ENCODE assay signal across 8 cellular contexts in genomic region chr1:88683848-88684481, GRCh38. TPM values are rescaled to one million over a fixed set of nuclear protein-coding genes. Genes with fewer than 3 reads are reported as not detected.
DNase-seq lines count a peak whose midpoint lies in the region; ATAC-seq and TF ChIP-seq lines count a peak whose summit lies in the region.

Gene PKN2, plus strand, starts transcription at chr1:88684273. Its CDS starts 308 bp downstream, at chr1:88684581.

- peak within 1 kb of the TSS; percentile 99 for H3K27ac Mint-ChIP-seq in type B pancreatic cell

- no peaks in the 10 kb centered on the region for H3K36me3 ChIP-seq in adrenal gland (replicated peaks in 1 of 2)

- ATAC-seq in HG02870 (IDR thresholded peaks at IDR 0.05; ENCODE audit: unreplicated experiment) = peak; percentile 86

- no peaks in the 10 kb centered on the region for H3K9me3 ChIP-seq in adrenal gland (replicated peaks in 1 of 3)

- peak within 1 kb of the TSS; percentile 76 to 97 (median 93) for H3K27ac ChIP-seq in adrenal gland

- H3K27me3 Mint-ChIP-seq in type B pancreatic cell = no peaks in the 10 kb centered on the region

- peak within 1 kb of the TSS; percentile 93 for H3K4me3 Mint-ChIP-seq in type B pancreatic cell

- 0 to 1% (median 1%) methylated on average over 33 to 58 of the region's 58 CpGs for WGBS in adrenal gland, 4 donors

- no peaks in the 10 kb centered on the region for H3K27me3 ChIP-seq in adrenal gland

- TF ChIP-seq CTCF in GM13976 (IDR thresholded peaks at IDR 0.05; ENCODE audit: borderline replicate concordance, control extremely low read depth, extremely low read depth, insufficient read depth, missing control alignments) (peak; percentile 24), adrenal gland (IDR thresholded peaks at IDR 0.05) (peak in 5 of 6 experiments; percentile 15 to 32 (median 24)), type B pancreatic cell (conservative IDR thresholded peaks at IDR 0.05) (peak; percentile 30)

- H3K4me1 Mint-ChIP-seq in type B pancreatic cell (ENCODE audit: unreplicated experiment) = no peaks in the 10 kb centered on the region

- intact Hi-C loops in adrenal gland (cut with DNase I) (no loop called here), cardiac septum (cut with DNase I) (loop anchor here (5.0 kb wide), 1 partner anchor 208 kb away; the partner anchor contains the start of gene GTF2B)

- no peaks in the 10 kb centered on the region for H3K36me3 Mint-ChIP-seq in type B pancreatic cell

- in situ Hi-C loops in GM13976 (cut with MboI; ENCODE audit: low sequenced_read_pairs, unreplicated experiment) = no loop called here

- no peaks in the 10 kb centered on the region for H3K9me3 Mint-ChIP-seq in type B pancreatic cell

- H3K4me3 ChIP-seq in adrenal gland = peak within 1 kb of the TSS; percentile 54 to 96 (median 74)

- DNase-seq in GM13976 (ENCODE audit: low spot score) (peak; percentile 96), NCI-H146 (lab: John Stamatoyannopoulos, UW) (peak; percentile 98), T-helper 1 cell (peak; percentile 94 to 99 (median 95)), adrenal gland (peak; percentile 97 to 98 (median 98)), cardiac septum (ENCODE audit: low spot score) (peak; percentile 99), pons (ENCODE audit: low spot score) (peak; percentile 97), type B pancreatic cell (ENCODE audit: extremely low spot score, unreplicated experiment) (peak; percentile 98)

- peak; percentile 88 to 97 for TF ChIP-seq POLR2A in adrenal gland (IDR thresholded peaks at IDR 0.05)

- H3K4me1 ChIP-seq in adrenal gland (replicated peaks in 1 of 2) = peaks cover 7 to 31% of the 10 kb centered on the region in 2 donors

RNA-seq across cellular contexts. Expression of gene PKN2, which starts in this region (rescaled TPM):
- total RNA-seq in adrenal gland (10 to 100 TPM; 20.4 to 49.4 (median 42.7) TPM), cardiac septum (27.0 TPM), type B pancreatic cell (ENCODE audit: low replicate concordance) (56.0 and 69.2 TPM in 2 replicates)
- polyA plus RNA-seq in adrenal gland = 10 to 100 TPM; 10.9 to 28.8 (median 13.2) TPM

Comparison
In these comparisons a context has a peak if more than half of its experiments do, and no peak if none do; other contexts are left out.
1. Peak in every context shown above with its lines: DNase-seq, ATAC-seq, H3K4me3 ChIP-seq and H3K27ac ChIP-seq.